In genomic region chr14:68815288-68816182, GRCh38 we compare ENCODE assay signal across 8 cellular contexts. TPM values are rescaled to one million over a fixed set of nuclear protein-coding genes. Genes with fewer than 3 reads are reported as not detected.
DNase-seq lines count a peak whose midpoint lies in the region; ATAC-seq, FAIRE-seq and TF ChIP-seq lines count a peak whose summit lies in the region.

No MANE protein-coding gene starts in this region.

- no peak for TF ChIP-seq CTCF in Loucy (conservative IDR thresholded peaks at IDR 0.05; ENCODE audit: low read length)

- no peak; the same call in none of the 2 replicates for TF ChIP-seq POLR2A in GM12892 (IDR thresholded peaks at IDR 0.05; ENCODE audit: low read depth, low read length)

- peaks cover 5% of the 10 kb centered on the region; the same call in 1 of the 2 replicates for H3F3A ChIP-seq in Loucy (ENCODE audit: low read depth)

- H3K9ac ChIP-seq in Loucy (ENCODE audit: low read depth, low read length, poor library complexity, severe bottlenecking): peak overlapping the region; percentile 71

- H3K4me1 ChIP-seq in Loucy (ENCODE audit: insufficient read depth, low read length, poor library complexity, severe bottlenecking): peaks cover 55% of the 10 kb centered on the region

- H3K27me3 ChIP-seq in Loucy (ENCODE audit: insufficient read depth, low read length, poor library complexity, severe bottlenecking): no peaks in the 10 kb centered on the region

- H3K79me2 ChIP-seq in Loucy (ENCODE audit: insufficient read depth, low read length): peaks cover 10% of the 10 kb centered on the region; the same call in 1 of the 2 replicates

- H4K20me1 ChIP-seq in Loucy (ENCODE audit: insufficient read depth, low read length, poor library complexity, severe bottlenecking): no peaks in the 10 kb centered on the region

- H3K9me2 ChIP-seq in Loucy (replicated peaks; ENCODE audit: low read depth, low read length): no peaks in the 10 kb centered on the region

- DNase-seq in GM12892 (ENCODE audit: insufficient read length) (no peak), myocyte (ENCODE audit: low read depth) (peak; percentile 31), NCI-H1436 treated with DMSO at 0.1 percent for 48 hours (lab: John Stamatoyannopoulos, UW) (no peak)
- DNase-seq in NK-92 treated with Interleukin-12 subunit alpha and Interleukin-12 subunit beta, amount 100 ng/mL, for 24 hours (lab: John Stamatoyannopoulos, UW): no peak
- DNase-seq in stimulated activated CD4-positive, alpha-beta T cell treated with anti-CD3 and anti-CD28 coated beads, Interleukin-4, amount 100 ng/mL, for 4 hours: no peak

- peak overlapping the region; percentile 99 for H3K27ac ChIP-seq in cingulate gyrus (ENCODE audit: low read depth, low read length)

- no peaks in the 10 kb centered on the region for H3K9me3 ChIP-seq in Loucy (ENCODE audit: insufficient read depth, low read depth, low read length)

- no peak overlapping the region for H2AFZ ChIP-seq in Loucy (ENCODE audit: low read length)

- H3K4me3 ChIP-seq in Loucy (ENCODE audit: low read length, poor library complexity, severe bottlenecking): peak overlapping the region; percentile 67

- peak; percentile 66 for FAIRE-seq in GM12892 (lab: Jason Lieb, UNC)

- H3K36me3 ChIP-seq in Loucy (ENCODE audit: insufficient read depth, low read length): no peaks in the 10 kb centered on the region

- peak overlapping the region; percentile 81 for H3K4me2 ChIP-seq in Loucy (ENCODE audit: low read depth, low read length, poor library complexity, severe bottlenecking)

- no peak for ATAC-seq in GM21360 (IDR thresholded peaks at IDR 0.05; ENCODE audit: unreplicated experiment)

RNA-seq across cellular contexts. Expression of gene ZFP36L1, which starts 22.7 kb away (rescaled TPM):
- polyA plus RNA-seq in GM12892 (2012; ENCODE audit: missing spikeins): 61.9 TPM
- total RNA-seq in myocyte: 194 and 260 TPM in 2 replicates
- polyA plus RNA-seq in myocyte (2012): 234 TPM
